Comparison of ENCODE assay signal across 9 cellular contexts in the genomic region with DNA sequence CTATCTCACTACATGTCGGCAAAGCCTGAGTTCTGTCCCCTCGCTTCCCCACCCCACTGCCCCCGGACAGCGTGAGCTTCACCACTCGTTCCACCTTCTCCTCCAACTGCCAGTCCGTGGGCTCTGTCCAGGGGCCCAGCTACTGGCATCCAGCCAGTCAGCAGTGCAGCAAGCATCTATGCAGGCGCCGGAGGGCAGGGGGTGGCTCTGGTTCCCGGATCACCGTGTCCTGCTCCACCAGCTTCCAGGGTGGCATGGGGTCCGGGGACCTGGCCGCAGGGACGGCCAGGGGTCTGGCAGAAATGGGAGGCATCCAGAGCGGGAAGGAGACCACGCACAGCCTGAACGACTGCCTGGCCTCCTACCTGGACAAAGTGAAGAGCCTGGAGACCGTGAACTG. TPM values are rescaled to one million over a fixed set of nuclear protein-coding genes. Genes with fewer than 3 reads are reported as not detected.
"Had no signal": no experiment of that assay in that cellular context is flagged by ENCODE, and none has a peak within 500 bp of the region (broad histone marks: within the 10 kb centered on the region; RNA-seq: fewer than 3 reads in every experiment).

No MANE protein-coding gene starts in this region.

- H3K36me3 ChIP-seq: HAP-1 had no signal

- H3K27ac Mint-ChIP-seq: HFFc6, IgD-negative memory B cell had no signal

- H3K9me3 ChIP-seq: HAP-1 had no signal

- H3K4me3 Mint-ChIP-seq: HFFc6, IgD-negative memory B cell had no signal

- ATAC-seq: HCT116, HepG2 had no signal

- H3K4me3 ChIP-seq: GM23248, HAP-1 had no signal

- H3K4me1 Mint-ChIP-seq: IgD-negative memory B cell had no signal

- DNase-seq: GM23248, GOT3, H7, HFFc6 had no signal

- H3K27ac ChIP-seq: GM23248, HL-60 had no signal

RNA-seq across cellular contexts. Expression of a gene that starts 20.4 kb away (rescaled TPM):
- total RNA-seq: GM23248, HFFc6 had no signal
- polyA plus RNA-seq: GM23248 had no signal
